Comparison of ENCODE assay signal across 8 cellular contexts in the genomic region with DNA sequence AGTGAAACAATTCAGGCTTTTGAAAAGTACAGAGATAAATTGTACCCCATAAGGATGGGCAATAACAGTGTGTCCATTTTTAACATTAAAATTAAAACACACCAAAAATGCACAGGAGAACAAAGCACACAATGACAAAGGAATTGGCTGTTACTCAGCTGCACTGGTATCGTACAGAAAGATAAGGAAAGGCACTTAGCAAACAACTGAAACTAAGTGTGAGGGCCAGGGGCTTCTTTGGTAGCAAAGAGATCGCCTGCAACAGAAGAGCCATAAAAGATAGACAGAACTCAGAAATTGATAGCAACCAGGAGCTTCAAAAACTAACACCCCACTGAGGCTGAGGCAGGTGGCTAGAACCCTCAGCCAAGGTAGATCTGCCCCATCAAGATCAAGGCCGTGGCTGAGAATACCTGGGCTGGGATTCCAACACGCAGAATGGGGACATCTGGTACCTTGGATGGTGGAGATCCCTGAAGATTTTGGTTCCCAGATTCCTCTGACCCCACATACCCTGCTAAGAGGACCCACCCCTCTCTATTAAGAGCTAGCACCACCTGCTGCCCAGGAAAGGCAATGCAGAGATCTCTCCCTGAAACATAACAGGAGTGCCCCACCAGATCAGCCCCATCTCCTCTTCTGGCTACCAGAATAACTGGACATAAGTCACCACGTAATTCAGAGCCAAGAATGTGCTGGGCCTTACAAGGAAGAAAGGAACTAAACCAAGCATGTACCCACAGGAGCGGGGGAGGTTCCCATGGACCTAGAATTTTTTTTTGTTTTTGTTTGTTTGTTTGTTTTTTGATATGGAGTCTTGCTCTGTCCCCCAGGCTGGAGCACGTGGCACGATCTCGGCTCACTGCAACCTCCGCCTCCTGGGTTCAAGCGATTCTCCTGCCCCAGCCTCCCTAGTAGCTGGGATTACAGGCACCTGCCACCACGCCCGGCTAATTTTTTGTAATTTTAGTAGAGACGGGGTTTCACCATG. TPM values are rescaled to one million over a fixed set of nuclear protein-coding genes. Genes with fewer than 3 reads are reported as not detected.
DNase-seq lines count a peak whose midpoint lies in the region; ATAC-seq and TF ChIP-seq lines count a peak whose summit lies in the region.

No MANE protein-coding gene starts in this region.

- no peaks in the 10 kb centered on the region for H3K36me3 ChIP-seq in HCT116 (ENCODE audit: control insufficient read depth in 1 of 2, insufficient read depth in 2 of 2, low read length in 2 of 2)
- no peaks in the 10 kb centered on the region for H3K36me3 ChIP-seq in Peyer's patch

- DNase-seq in CD4-positive, alpha-beta T cell: peak; percentile 29 to 66 (median 48)
- peak; percentile 18 for DNase-seq in HCT116 (ENCODE audit: low read depth, low spot score)
- DNase-seq in Peyer's patch: peak in 2 of 3 donors; percentile 77 to 84
- DNase-seq in activated naive CD4-positive, alpha-beta T cell treated with anti-CD3 and anti-CD28 coated beads, Interleukin-2, amount 10 ng/mL, durations not matched to agents 7 days and 5 days: peak; percentile 75
- peak; percentile 79 for DNase-seq in iPS-NIHi11 (ENCODE audit: low spot score)
- DNase-seq in stimulated activated naive B cell treated with anti-CD40 and anti-IgM and Interleukin-4, amounts not matched to agents 10 μg/mL and 1 μg/mL and 100 μg/mL, for 72 hours: no peak

- no peak overlapping the region for H3K9ac ChIP-seq in HCT116 (ENCODE audit: low read length)

- H3K9me3 Mint-ChIP-seq in CD4-positive, alpha-beta T cell: no peaks in the 10 kb centered on the region
- H3K9me3 Mint-ChIP-seq in activated naive CD4-positive, alpha-beta T cell treated with anti-CD3 and anti-CD28 coated beads, Interleukin-2, amount 10 ng/mL, durations not matched to agents 7 days and 5 days: no peaks in the 10 kb centered on the region
- H3K9me3 Mint-ChIP-seq in stimulated activated naive B cell treated with anti-CD40 and anti-IgM and Interleukin-4, amounts not matched to agents 10 μg/mL and 1 μg/mL and 100 μg/mL, for 72 hours: no peaks in the 10 kb centered on the region

- no peaks in the 10 kb centered on the region for H3K79me2 ChIP-seq in HCT116 (ENCODE audit: insufficient read depth, low read length)

- peak; percentile 57 for ATAC-seq in CD4-positive, alpha-beta T cell (ENCODE audit: poor library complexity)
- ATAC-seq in HCT116 (peak; percentile 70), GM21447 (IDR thresholded peaks at IDR 0.05; ENCODE audit: unreplicated experiment) (no peak), HG02623 (IDR thresholded peaks at IDR 0.05; ENCODE audit: unreplicated experiment) (no peak)
- no peak for ATAC-seq in stimulated activated naive B cell treated with anti-CD40 and anti-IgM and Interleukin-4, amounts not matched to agents 10 μg/mL and 1 μg/mL and 100 μg/mL, for 72 hours (replicated peaks)

- POLR2A ChIA-PET in CD4-positive, alpha-beta T cell (lab: Charles Lee): interaction anchor here (0.5 to 1.7 kb wide), 4 partner anchors 14 to 278 kb away, joined by 3 to 7 read pairs (median 6); a partner anchor contains a TSS
- POLR2A ChIA-PET in HCT116 (lab: Charles Lee): interaction anchor here (0.9 kb wide), 1 partner anchor 278 kb away, joined by 4 read pairs; a partner anchor contains a TSS

- CTCF ChIA-PET in CD4-positive, alpha-beta T cell (lab: Charles Lee): interaction anchor here (0.7 to 5.7 kb wide), 14 partner anchors 8 to 100 kb away, joined by 3 to 77 read pairs (median 4); a partner anchor contains a TSS
- CTCF ChIA-PET in HCT116 (lab: Charles Lee): interaction anchor here (0.6 to 3.5 kb wide), 11 partner anchors 9 to 278 kb away, joined by 3 to 21 read pairs (median 4); a partner anchor contains a TSS
- CTCF ChIA-PET in activated naive CD4-positive, alpha-beta T cell treated with anti-CD3 and anti-CD28 coated beads, Interleukin-2, amount 10 ng/mL, durations not matched to agents 7 days and 5 days (lab: Charles Lee): interaction anchor here (0.7 to 15.2 kb wide), 24 partner anchors 9 to 221 kb away, joined by 3 to 233 read pairs (median 4); a partner anchor contains a TSS

- peaks cover 5% of the 10 kb centered on the region for H3K36me3 Mint-ChIP-seq in CD4-positive, alpha-beta T cell (ENCODE audit: low read depth)
- H3K36me3 Mint-ChIP-seq in activated naive CD4-positive, alpha-beta T cell treated with anti-CD3 and anti-CD28 coated beads, Interleukin-2, amount 10 ng/mL, durations not matched to agents 7 days and 5 days: peaks cover 4% of the 10 kb centered on the region
- peaks cover 0 to 6% of the 10 kb centered on the region in 2 donors for H3K36me3 Mint-ChIP-seq in stimulated activated naive B cell treated with anti-CD40 and anti-IgM and Interleukin-4, amounts not matched to agents 10 μg/mL and 1 μg/mL and 100 μg/mL, for 72 hours

- RAD21 ChIA-PET in HCT116 (lab: Charles Lee; ENCODE audit: low non-redundant PET in 1 of 2, low total read pairs in 2 of 2, uncharacterized antibody in 2 of 2, unreplicated experiment in 2 of 2): no interaction called here

- TF ChIP-seq POLR2A in HCT116 (IDR thresholded peaks at IDR 0.05; ENCODE audit: borderline replicate concordance, extremely low read depth, insufficient read depth, insufficient read length): no peak
- TF ChIP-seq POLR2A in Peyer's patch (IDR thresholded peaks at IDR 0.05): no peak

- no peaks in the 10 kb centered on the region for H3K9me2 ChIP-seq in HCT116 (ENCODE audit: insufficient read depth)

- peaks cover 5 to 9% of the 10 kb centered on the region in 2 experiments; a peak in 2 of 4 replicates for H3K4me1 ChIP-seq in HCT116 (ENCODE audit: control insufficient read depth in 1 of 2, insufficient read depth in 2 of 2, low read length in 2 of 2)
- H3K4me1 ChIP-seq in Peyer's patch: peaks cover 2 to 32% (median 14%) of the 10 kb centered on the region in 4 donors

- no peak overlapping the region for H3K27ac ChIP-seq in CD4-positive, alpha-beta T cell (ENCODE audit: low read depth, low read length)
- no peak overlapping the region for H3K27ac ChIP-seq in HCT116 (ENCODE audit: low read depth, low read length)
- H3K27ac ChIP-seq in Peyer's patch: peak overlapping the region; percentile 18 to 93 (median 53)

- no peak overlapping the region for H3K4me2 ChIP-seq in HCT116 (ENCODE audit: low read length)

- no peaks in the 10 kb centered on the region for H4K20me1 ChIP-seq in HCT116 (ENCODE audit: insufficient read depth)

- no peak overlapping the region for H2AFZ ChIP-seq in HCT116 (ENCODE audit: low read depth, low read length, poor library complexity, severe bottlenecking)

- H3K4me3 Mint-ChIP-seq in CD4-positive, alpha-beta T cell: no peak overlapping the region
- no peak overlapping the region for H3K4me3 Mint-ChIP-seq in activated naive CD4-positive, alpha-beta T cell treated with anti-CD3 and anti-CD28 coated beads, Interleukin-2, amount 10 ng/mL, durations not matched to agents 7 days and 5 days
- peak overlapping the region; percentile 23 to 43 for H3K4me3 Mint-ChIP-seq in stimulated activated naive B cell treated with anti-CD40 and anti-IgM and Interleukin-4, amounts not matched to agents 10 μg/mL and 1 μg/mL and 100 μg/mL, for 72 hours

- H3K27ac Mint-ChIP-seq in CD4-positive, alpha-beta T cell: no peak overlapping the region
- H3K27ac Mint-ChIP-seq in activated naive CD4-positive, alpha-beta T cell treated with anti-CD3 and anti-CD28 coated beads, Interleukin-2, amount 10 ng/mL, durations not matched to agents 7 days and 5 days: no peak overlapping the region
- peak overlapping the region; percentile 82 for H3K27ac Mint-ChIP-seq in stimulated activated naive B cell treated with anti-CD40 and anti-IgM and Interleukin-4, amounts not matched to agents 10 μg/mL and 1 μg/mL and 100 μg/mL, for 72 hours

- intact Hi-C loops in CD4-positive, alpha-beta T cell (cut with DNase I, micrococcal nuclease): loop anchor here (1.0 to 5.0 kb wide), 3 partner anchors 15 to 204 kb away; no protein-coding TSS in a partner anchor
- intact Hi-C loops in HCT116 (cut with micrococcal nuclease): no loop called here

- no peaks in the 10 kb centered on the region for H3K27me3 ChIP-seq in CD4-positive, alpha-beta T cell (ENCODE audit: control insufficient read depth, insufficient read depth, low read length)
- no peaks in the 10 kb centered on the region for H3K27me3 ChIP-seq in HCT116 (ENCODE audit: insufficient read depth, low read length)
- no peaks in the 10 kb centered on the region for H3K27me3 ChIP-seq in Peyer's patch

- H3K4me3 ChIP-seq in HCT116 (replicated peaks in 1 of 2; ENCODE audit: low read depth in 1 of 2, low read length in 2 of 2): no peak overlapping the region
- no peak overlapping the region for H3K4me3 ChIP-seq in Peyer's patch

- BruUV-seq in HCT116 (replicated peaks; lab: Mats Ljungman, UMichigan): no TSS peak

- H3K9me3 ChIP-seq in CD4-positive, alpha-beta T cell (ENCODE audit: control insufficient read depth, low read length): no peaks in the 10 kb centered on the region
- H3K9me3 ChIP-seq in HCT116 (ENCODE audit: control insufficient read depth in 1 of 2, insufficient read depth in 1 of 2, low read depth in 1 of 2, low read length in 2 of 2): no peaks in the 10 kb centered on the region
- H3K9me3 ChIP-seq in Peyer's patch: no peaks in the 10 kb centered on the region

- TF ChIP-seq RAD21 in HCT116 (IDR thresholded peaks at IDR 0.05; ENCODE audit: low read depth): peak; percentile 76

- no peaks in the 10 kb centered on the region for H3K27me3 Mint-ChIP-seq in CD4-positive, alpha-beta T cell
- H3K27me3 Mint-ChIP-seq in activated naive CD4-positive, alpha-beta T cell treated with anti-CD3 and anti-CD28 coated beads, Interleukin-2, amount 10 ng/mL, durations not matched to agents 7 days and 5 days: no peaks in the 10 kb centered on the region
- H3K27me3 Mint-ChIP-seq in stimulated activated naive B cell treated with anti-CD40 and anti-IgM and Interleukin-4, amounts not matched to agents 10 μg/mL and 1 μg/mL and 100 μg/mL, for 72 hours: no peaks in the 10 kb centered on the region

- peaks cover 26% of the 10 kb centered on the region for H3K4me1 Mint-ChIP-seq in CD4-positive, alpha-beta T cell (ENCODE audit: low read depth)
- H3K4me1 Mint-ChIP-seq in activated naive CD4-positive, alpha-beta T cell treated with anti-CD3 and anti-CD28 coated beads, Interleukin-2, amount 10 ng/mL, durations not matched to agents 7 days and 5 days: peaks cover 44% of the 10 kb centered on the region
- H3K4me1 Mint-ChIP-seq in stimulated activated naive B cell treated with anti-CD40 and anti-IgM and Interleukin-4, amounts not matched to agents 10 μg/mL and 1 μg/mL and 100 μg/mL, for 72 hours: peaks cover 55 to 68% of the 10 kb centered on the region in 2 donors

- peak; percentile 73 for TF ChIP-seq CTCF in CD4-positive, alpha-beta T cell (IDR thresholded peaks at IDR 0.05)
- TF ChIP-seq CTCF in HCT116 (IDR thresholded peaks at IDR 0.05 in 2 of 3, conservative IDR thresholded peaks at IDR 0.05 in 1 of 3; ENCODE audit: borderline replicate concordance in 1 of 3, insufficient read depth in 1 of 3, low read depth in 2 of 3, low read length in 2 of 3) (peak; percentile 55 to 87 (median 76); a peak in 5 of 6 replicates), Peyer's patch (IDR thresholded peaks at IDR 0.05) (peak; percentile 54 to 70 (median 56))

TF ChIP-seq in HCT116, 20 proteins besides CTCF, POLR2A, EP300 and RAD21 (continues in another document):
- TF ChIP-seq EZH2 (IDR thresholded peaks at IDR 0.05): no peak
- TF ChIP-seq FOSL1 (IDR thresholded peaks at IDR 0.05; ENCODE audit: low read depth): no peak

RNA-seq across cellular contexts. Expression of a gene that starts 16.2 kb away (rescaled TPM):
- total RNA-seq in CD4-positive, alpha-beta T cell: 100 to 1,000 TPM in 1 of 2 experiments, 10 to 100 TPM in 1; 97.6 to 110 TPM
- total RNA-seq in HCT116 (2021; ENCODE audit: unreplicated experiment): 6.9 TPM
- polyA plus RNA-seq in HCT116 (2012): 3.4 and 4.3 TPM in 2 replicates
- total RNA-seq in Peyer's patch: 100 to 1,000 TPM in 1 of 4 donors, 10 to 100 TPM in 3; 12.6 to 106 (median 29.6) TPM

Comparison
In these comparisons a context has a peak if more than half of its experiments do, and no peak if none do; other contexts are left out.
1. ATAC-seq: peak in CD4-positive, alpha-beta T cell (single experiment) and HCT116 (single experiment); none in stimulated activated naive B cell treated with anti-CD40 and anti-IgM and Interleukin-4, amounts not matched to agents 10 μg/mL and 1 μg/mL and 100 μg/mL, for 72 hours (0 of 2), GM21447 (single experiment) and HG02623 (single experiment).
2. H3K27ac ChIP-seq: peak in Peyer's patch (4 of 4); none in CD4-positive, alpha-beta T cell (single experiment) and HCT116 (single experiment).
3. H3K4me3 Mint-ChIP-seq: peak in stimulated activated naive B cell treated with anti-CD40 and anti-IgM and Interleukin-4, amounts not matched to agents 10 μg/mL and 1 μg/mL and 100 μg/mL, for 72 hours (2 of 2); none in CD4-positive, alpha-beta T cell (single experiment) and activated naive CD4-positive, alpha-beta T cell treated with anti-CD3 and anti-CD28 coated beads, Interleukin-2, amount 10 ng/mL, durations not matched to agents 7 days and 5 days (single experiment).
4. Peak in every context shown above with its lines, with median percentiles within 50 percentile points of each other: CTCF ChIP-seq.